ENCODE assay signal across 21 cellular contexts in the genomic region with DNA sequence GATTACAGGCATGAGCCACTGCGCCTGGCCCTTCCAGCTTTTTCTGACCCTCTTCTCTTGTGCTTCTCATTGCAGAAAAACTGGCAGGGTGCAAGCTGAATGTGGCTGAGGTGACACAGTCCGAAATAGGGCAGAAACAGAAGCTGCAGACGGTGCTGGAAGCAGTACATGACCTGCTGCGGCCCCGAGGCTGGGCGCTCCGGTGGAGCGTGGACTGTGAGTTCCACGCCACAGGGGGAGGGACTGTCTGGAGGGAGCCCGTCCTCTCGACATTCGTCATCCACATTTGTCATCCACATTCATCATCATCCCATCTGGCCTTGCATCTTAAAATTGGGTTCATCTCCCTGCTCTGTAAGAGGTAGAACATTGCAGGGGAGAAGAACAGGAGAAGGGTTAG. TPM values are rescaled to one million over a fixed set of nuclear protein-coding genes. Genes with fewer than 3 reads are reported as not detected.
"Had no signal": no experiment of that assay in that cellular context is flagged by ENCODE, and none has a peak within 500 bp of the region (broad histone marks: within the 10 kb centered on the region; RNA-seq: fewer than 3 reads in every experiment).

No MANE protein-coding gene starts in this region.

- H3K4me1 ChIP-seq: parathyroid adenoma, tibial artery had no signal

- H3K27ac ChIP-seq: coronary artery, gastrocnemius medialis, heart right ventricle, parathyroid adenoma, psoas muscle, tibial artery, upper lobe of left lung, vagina had no signal

- H3K4me3 ChIP-seq: coronary artery, gastrocnemius medialis, heart right ventricle, psoas muscle, tibial artery, upper lobe of left lung, vagina had no signal

- H3K9me3 ChIP-seq: gastrocnemius medialis, psoas muscle had no signal

- ATAC-seq: esophagus mucosa; gastrocnemius medialis; heart right ventricle; psoas muscle; stimulated activated effector memory CD8-positive, alpha-beta T cell treated with anti-CD3 and anti-CD28 coated beads, Interleukin-12 subunit alpha, Interleukin-12 subunit beta, amount 100 ng/mL, for 72 hours had no signal

- H3K27me3 ChIP-seq: gastrocnemius medialis, heart right ventricle, tibial artery, upper lobe of left lung, vagina had no signal

- DNase-seq: effector CD8-positive, alpha-beta T cell; gastrocnemius medialis; heart right ventricle; hypothalamus; left ventricle myocardium superior; mesendoderm; naive B cell; retina; small intestine; stimulated activated CD4-positive, alpha-beta T cell treated with anti-CD3 and anti-CD28 coated beads, Interleukin-4, amount 100 ng/mL, for 1 hour; stimulated activated CD8-positive, alpha-beta memory T cell treated with anti-CD3 and anti-CD28 coated beads, Interleukin-4, amount 100 ng/mL, for 48 hours; upper lobe of left lung had no signal

RNA-seq across cellular contexts. Expression of gene PARVG, which starts 49.3 kb away (rescaled TPM):
- total RNA-seq: fibroblast of villous mesenchyme, lung microvascular endothelial cell had no signal
